ENCODE assay signal across 27 cellular contexts in the genomic region with DNA sequence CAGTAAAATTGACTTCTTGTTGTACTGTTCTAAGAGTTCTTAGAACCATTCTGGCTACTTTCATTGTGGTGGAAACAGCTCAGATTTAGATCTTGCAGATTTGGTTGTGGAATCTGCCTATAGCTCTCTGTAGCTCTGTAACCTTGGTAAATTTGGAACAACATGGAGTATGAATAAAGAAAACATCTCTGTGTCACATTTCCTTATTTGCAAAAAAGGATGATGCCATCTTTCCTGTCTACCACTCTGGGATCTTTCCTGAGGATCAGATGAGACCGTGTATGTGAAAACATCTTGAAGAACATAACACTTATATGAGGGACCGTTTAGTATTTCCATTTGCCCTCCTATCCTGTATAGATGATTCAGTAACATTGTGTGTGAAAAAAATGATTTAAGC. TPM values are rescaled to one million over a fixed set of nuclear protein-coding genes. Genes with fewer than 3 reads are reported as not detected.
"Had no signal": no experiment of that assay in that cellular context is flagged by ENCODE, and none has a peak within 500 bp of the region (broad histone marks: within the 10 kb centered on the region; RNA-seq: fewer than 3 reads in every experiment).

No MANE protein-coding gene starts in this region.

- H3K9me3 Mint-ChIP-seq: effector memory CD8-positive, alpha-beta T cell had no signal

- H3K4me3 Mint-ChIP-seq: effector memory CD8-positive, alpha-beta T cell; endodermal cell; memory B cell; mesothelial cell of epicardium; naive B cell had no signal

- H3K4me1 Mint-ChIP-seq: endodermal cell, memory B cell, mesothelial cell of epicardium, naive B cell had no signal

- H3K27ac Mint-ChIP-seq: effector memory CD8-positive, alpha-beta T cell; endodermal cell; memory B cell; mesothelial cell of epicardium; naive B cell had no signal

- DNase-seq: effector CD8-positive, alpha-beta T cell; effector memory CD8-positive, alpha-beta T cell; endodermal cell; erythroblast; esophagus squamous epithelium; foreskin fibroblast; foreskin melanocyte; gastrocnemius medialis; glutamatergic neuron; head of caudate nucleus; heart right ventricle; hippocampal formation; left cardiac atrium; left lung; left ventricle myocardium superior; lower lobe of right lung; mammary epithelial cell; mesendoderm; mucosa of descending colon; naive B cell had no signal

- H3K27me3 Mint-ChIP-seq: effector memory CD8-positive, alpha-beta T cell; memory B cell; naive B cell had no signal

RNA-seq across cellular contexts. Expression of gene ACRV1, which starts 9.1 kb away (rescaled TPM):
- total RNA-seq: esophagus mucosa, esophagus squamous epithelium, gastrocnemius medialis, glomerular endothelial cell, heart right ventricle, kidney epithelial cell, left cardiac atrium, left lung, left ventricle myocardium superior, lower leg skin, lower lobe of right lung, mammary epithelial cell, myocyte had no signal
